Comparison of ENCODE assay signal across 18 cellular contexts in genomic region chr5:144812770-144813169, GRCh38.
DNase-seq lines count a peak whose midpoint lies in the region; FAIRE-seq and TF ChIP-seq lines count a peak whose summit lies in the region.
"Had no signal": no experiment of that assay in that cellular context is flagged by ENCODE, and none has a peak within 500 bp of the region (broad histone marks: within the 10 kb centered on the region; RNA-seq: fewer than 3 reads in every experiment).

No MANE protein-coding gene starts in this region.

- in situ Hi-C loops in astrocyte of the spinal cord (cut with HindIII; ENCODE audit: low sequenced_read_pairs), result no loop called here

- H3K27me3 ChIP-seq in CD8-positive, alpha-beta memory T cell (ENCODE audit: insufficient read depth, low read length, poor library complexity, severe bottlenecking), result no peaks in the 10 kb centered on the region
- peaks cover 4% of the 10 kb centered on the region; the same call in 1 of the 2 replicates for H3K27me3 ChIP-seq in SJCRH30
- H3K27me3 ChIP-seq: heart left ventricle, ovary, transverse colon had no signal

- POLR2A ChIA-PET in CD8-positive, alpha-beta memory T cell (lab: Charles Lee), result no interaction called here

- no peaks in the 10 kb centered on the region for H3K9me3 ChIP-seq in CD8-positive, alpha-beta memory T cell (ENCODE audit: low read length)
- H3K9me3 ChIP-seq in SJCRH30 (replicated peaks), result no peaks in the 10 kb centered on the region
- H3K9me3 ChIP-seq: lower lobe of right lung, ovary, transverse colon had no signal

- TF ChIP-seq CTCF in HFFc6 (IDR thresholded peaks at IDR 0.05) (no peak), astrocyte of the spinal cord (IDR thresholded peaks at IDR 0.05; ENCODE audit: low read depth, low read length) (no peak)

- DNase-seq in HFFc6, result peak; percentile 99
- DNase-seq in astrocyte of the spinal cord (ENCODE audit: low read depth, low spot score), result peak; percentile 73
- DNase-seq in hepatic stellate cell (ENCODE audit: low spot score), result peak; percentile 8
- DNase-seq in urothelium cell line (ENCODE audit: low spot score), result peak; percentile 9
- DNase-seq in NCI-H2029 (lab: John Stamatoyannopoulos, UW), result no peak
- no peak for DNase-seq in CD8-positive, alpha-beta memory T cell
- DNase-seq in SJCRH30, result no peak
- DNase-seq: cortex of kidney; H9; heart left ventricle; lower lobe of right lung; NCI-H1417; NCI-H524; SHP77 treated with DMSO at 0.1 percent for 48 hours; stimulated activated CD4-positive, alpha-beta T cell treated with anti-CD3 and anti-CD28 coated beads, Interleukin-15, amount 100 ng/mL, for 24 hours; transverse colon had no signal

- H3K27me3 Mint-ChIP-seq in HFFc6 (ENCODE audit: insufficient read depth), result peaks cover 2% of the 10 kb centered on the region; the same call in 1 of the 2 replicates
- H3K27me3 Mint-ChIP-seq in CD8-positive, alpha-beta memory T cell, result no peaks in the 10 kb centered on the region
- H3K27me3 Mint-ChIP-seq: activated naive CD4-positive, alpha-beta T cell treated with anti-CD3 and anti-CD28 coated beads, Interleukin-2, amount 50 U/mL, for 24 hours had no signal

- H3K4me1 ChIP-seq in CD8-positive, alpha-beta memory T cell (ENCODE audit: insufficient read depth, low read length), result no peaks in the 10 kb centered on the region
- no peaks in the 10 kb centered on the region for H3K4me1 ChIP-seq in SJCRH30
- H3K4me1 ChIP-seq: heart left ventricle, lower lobe of right lung, transverse colon had no signal

- H3K27ac ChIP-seq in CD8-positive, alpha-beta memory T cell (ENCODE audit: low read depth, low read length), result no peak overlapping the region
- no peak overlapping the region for H3K27ac ChIP-seq in SJCRH30
- H3K27ac ChIP-seq: heart left ventricle, lower lobe of right lung, ovary, transverse colon had no signal

- peak overlapping the region; percentile 87 for H3K27ac Mint-ChIP-seq in HFFc6
- H3K27ac Mint-ChIP-seq in CD8-positive, alpha-beta memory T cell, result no peak overlapping the region
- H3K27ac Mint-ChIP-seq: activated naive CD4-positive, alpha-beta T cell treated with anti-CD3 and anti-CD28 coated beads, Interleukin-2, amount 50 U/mL, for 24 hours; H9 had no signal

- FAIRE-seq in urothelium cell line (lab: Jason Lieb, UNC), result no peak

- no peaks in the 10 kb centered on the region for H3K9me3 Mint-ChIP-seq in HFFc6
- peaks cover 0 to 27% (median 3%) of the 10 kb centered on the region in 5 donors for H3K9me3 Mint-ChIP-seq in CD8-positive, alpha-beta memory T cell
- H3K9me3 Mint-ChIP-seq: H9 had no signal

- H3K36me3 ChIP-seq in CD8-positive, alpha-beta memory T cell (ENCODE audit: insufficient read depth, low read length), result no peaks in the 10 kb centered on the region
- H3K36me3 ChIP-seq in SJCRH30, result no peaks in the 10 kb centered on the region
- H3K36me3 ChIP-seq: heart left ventricle, lower lobe of right lung, ovary, transverse colon had no signal

- CTCF ChIA-PET in CD8-positive, alpha-beta memory T cell (lab: Charles Lee), result no interaction called here

- peaks cover 47% of the 10 kb centered on the region for H3K4me1 Mint-ChIP-seq in HFFc6 (ENCODE audit: low read depth)
- no peaks in the 10 kb centered on the region for H3K4me1 Mint-ChIP-seq in CD8-positive, alpha-beta memory T cell
- H3K4me1 Mint-ChIP-seq: activated naive CD4-positive, alpha-beta T cell treated with anti-CD3 and anti-CD28 coated beads, Interleukin-2, amount 50 U/mL, for 24 hours; H9 had no signal

- no peak overlapping the region for H3K4me3 ChIP-seq in astrocyte of the spinal cord (ENCODE audit: low read depth, low read length)
- no peak overlapping the region for H3K4me3 ChIP-seq in CD8-positive, alpha-beta memory T cell (ENCODE audit: low read length)
- H3K4me3 ChIP-seq in SJCRH30, result no peak overlapping the region
- H3K4me3 ChIP-seq: heart left ventricle, lower lobe of right lung, ovary, transverse colon had no signal

- H3K36me3 Mint-ChIP-seq in HFFc6 (ENCODE audit: low read depth), result peaks cover 15% of the 10 kb centered on the region
- H3K36me3 Mint-ChIP-seq in CD8-positive, alpha-beta memory T cell, result no peaks in the 10 kb centered on the region
- H3K36me3 Mint-ChIP-seq: activated naive CD4-positive, alpha-beta T cell treated with anti-CD3 and anti-CD28 coated beads, Interleukin-2, amount 50 U/mL, for 24 hours had no signal

- H3K4me3 Mint-ChIP-seq in HFFc6, result peak overlapping the region; percentile 59
- no peak overlapping the region for H3K4me3 Mint-ChIP-seq in CD8-positive, alpha-beta memory T cell
- H3K4me3 Mint-ChIP-seq: activated naive CD4-positive, alpha-beta T cell treated with anti-CD3 and anti-CD28 coated beads, Interleukin-2, amount 50 U/mL, for 24 hours; H9 had no signal

Comparison
In these comparisons a context has a peak if more than half of its experiments do, and no peak if none do; other contexts are left out.
1. DNase-seq: peak in HFFc6 (single experiment), astrocyte of the spinal cord (single experiment), hepatic stellate cell (single experiment) and urothelium cell line (single experiment); none in NCI-H2029 (single experiment), CD8-positive, alpha-beta memory T cell (0 of 5) and SJCRH30 (0 of 2).